Comparison of ENCODE assay signal across 20 cellular contexts in genomic region chrX:153777261-153778090, GRCh38. TPM values are rescaled to one million over a fixed set of nuclear protein-coding genes. Genes with fewer than 3 reads are reported as not detected.
DNase-seq lines count a peak whose midpoint lies in the region; ATAC-seq, FAIRE-seq and TF ChIP-seq lines count a peak whose summit lies in the region.
"Had no signal": no experiment of that assay in that cellular context is flagged by ENCODE, and none has a peak within 500 bp of the region (broad histone marks: within the 10 kb centered on the region; RNA-seq: fewer than 3 reads in every experiment).

No MANE protein-coding gene starts in this region.

- no peak overlapping the region for H3K9ac ChIP-seq in HepG2 (ENCODE audit: insufficient read depth, low read depth, low read length)
- no peak overlapping the region; the same call in 1 of the 2 replicates for H3K9ac ChIP-seq in PC-3 (ENCODE audit: low read length)

- CTCF ChIA-PET in HepG2 (lab: Yijun Ruan, JAX; ENCODE audit: low intra/inter-chr PET ratio, low total read pairs) (no interaction called here), PC-3 (lab: Charles Lee) (no interaction called here)

- no peaks in the 10 kb centered on the region for H3K9me3 Mint-ChIP-seq in activated naive CD8-positive, alpha-beta T cell treated with anti-CD3 and anti-CD28 coated beads, Interleukin-2, amount 50 U/mL, for 24 hours

- in situ Hi-C loops in HepG2 (cut with HindIII; ENCODE audit: extremely low pct_ligation_motif_present, low pct_unique_long_range_greater_than_20kb), result no loop called here

- no peaks in the 10 kb centered on the region for H3K9me3 ChIP-seq in right lobe of liver
- H3K9me3 ChIP-seq in HepG2 (ENCODE audit: low read length), result no peaks in the 10 kb centered on the region
- no peaks in the 10 kb centered on the region for H3K9me3 ChIP-seq in PC-3 (ENCODE audit: low read length)
- H3K9me3 ChIP-seq: SJCRH30 had no signal

- no peak overlapping the region for H3K4me2 ChIP-seq in HepG2 (ENCODE audit: low read depth, low read length)
- no peak overlapping the region for H3K4me2 ChIP-seq in PC-3 (ENCODE audit: low read length)

- H3K79me2 ChIP-seq in HepG2 (ENCODE audit: insufficient read depth, low read length), result no peaks in the 10 kb centered on the region
- no peaks in the 10 kb centered on the region for H3K79me2 ChIP-seq in PC-3 (ENCODE audit: low read length)

- H3K36me3 ChIP-seq in right lobe of liver (no peaks in the 10 kb centered on the region), HepG2 (replicated peaks in 1 of 2; ENCODE audit: control insufficient read depth in 1 of 2, insufficient read depth in 2 of 2, low read length in 2 of 2) (no peaks in the 10 kb centered on the region), PC-3 (ENCODE audit: low read depth, low read length) (peaks cover 2% of the 10 kb centered on the region; the same call in 1 of the 2 replicates)
- H3K36me3 ChIP-seq: SJCRH30 had no signal

- WGBS in right lobe of liver (ENCODE audit: insufficient coverage, low coverage, low lambda C conversion rate, missing lambda C conversion rate), result 62% methylated on average over 2 of the region's 34 CpGs
- WGBS in HepG2 (ENCODE audit: low lambda C conversion rate), result 97% methylated on average over 5 of the region's 34 CpGs

- H3K27ac Mint-ChIP-seq in activated naive CD8-positive, alpha-beta T cell treated with anti-CD3 and anti-CD28 coated beads, Interleukin-2, amount 50 U/mL, for 24 hours, result no peak overlapping the region

- H3K36me3 Mint-ChIP-seq in activated naive CD8-positive, alpha-beta T cell treated with anti-CD3 and anti-CD28 coated beads, Interleukin-2, amount 50 U/mL, for 24 hours (ENCODE audit: low read depth), result no peaks in the 10 kb centered on the region

- TF ChIP-seq RAD21 in HepG2 (CRISPR knock-in tag; IDR thresholded peaks at IDR 0.05), result no peak

- intact Hi-C loops in right lobe of liver (cut with DNase I), result no loop called here
- intact Hi-C loops in HepG2 (cut with micrococcal nuclease; ENCODE audit: unreplicated experiment), result no loop called here
- intact Hi-C loops in PC-3 (cut with micrococcal nuclease), result no loop called here
- intact Hi-C loops in left ventricle myocardium superior (cut with micrococcal nuclease), result no loop called here

- DNase-seq in right lobe of liver (peak in 2 of 3 donors; percentile 16 to 30), HepG2 (ENCODE audit: low spot score) (no peak), PC-3 (no peak), left ventricle myocardium superior (peak; percentile 22), superior temporal gyrus (ENCODE audit: extremely low spot score) (no peak)
- no peak for DNase-seq in activated naive CD8-positive, alpha-beta T cell treated with anti-CD3 and anti-CD28 coated beads, Interleukin-2, amount 50 U/mL, for 24 hours
- DNase-seq: COR-L47; DMS153; GF-D8; NCI-H1417; NCI-H187; NCI-H2107; NCI-H510A; NCI-H748 treated with DMSO at 0.1 percent for 48 hours; NK-92 treated with Interleukin-12 subunit alpha and Interleukin-12 subunit beta, amount 100 ng/mL, for 24 hours; SJCRH30 had no signal

- H3K9me2 ChIP-seq in PC-3 (replicated peaks; ENCODE audit: low read length), result no peaks in the 10 kb centered on the region

- H2AFZ ChIP-seq in HepG2 (ENCODE audit: low read length) (no peak overlapping the region), PC-3 (ENCODE audit: low read length) (no peak overlapping the region)

- ATAC-seq in right lobe of liver (no peak), HepG2 (no peak), PC-3 (no peak), left ventricle myocardium superior (no peak), GM19455 (IDR thresholded peaks at IDR 0.05; ENCODE audit: unreplicated experiment) (no peak)
- no peak for ATAC-seq in activated naive CD8-positive, alpha-beta T cell treated with anti-CD3 and anti-CD28 coated beads, Interleukin-2, amount 50 U/mL, for 24 hours

- no peak overlapping the region for H3K4me3 Mint-ChIP-seq in activated naive CD8-positive, alpha-beta T cell treated with anti-CD3 and anti-CD28 coated beads, Interleukin-2, amount 50 U/mL, for 24 hours

- H3K27ac ChIP-seq in right lobe of liver, result no peak overlapping the region
- no peak overlapping the region for H3K27ac ChIP-seq in HepG2 (ENCODE audit: extremely low read length, insufficient read depth, low read length)
- peak overlapping the region; percentile 67 for H3K27ac ChIP-seq in PC-3 (ENCODE audit: low read length)
- H3K27ac ChIP-seq: SJCRH30 had no signal

- TF ChIP-seq EP300 in HepG2 (IDR thresholded peaks at IDR 0.05; ENCODE audit: low read depth in 2 of 2, low read length in 2 of 2), result no peak
- no peak for TF ChIP-seq EP300 in HepG2 (CRISPR knock-in tag; IDR thresholded peaks at IDR 0.05; ENCODE audit: borderline replicate concordance)

- FAIRE-seq in HepG2 (lab: Jason Lieb, UNC), result no peak
- FAIRE-seq: GM18507, H1 had no signal

- no peaks in the 10 kb centered on the region for H3K27me3 ChIP-seq in right lobe of liver
- H3K27me3 ChIP-seq in HepG2 (ENCODE audit: control insufficient read depth in 1 of 2, insufficient read depth in 2 of 2, low read length in 2 of 2), result no peaks in the 10 kb centered on the region
- no peaks in the 10 kb centered on the region for H3K27me3 ChIP-seq in PC-3 (ENCODE audit: low read length)
- H3K27me3 ChIP-seq: SJCRH30 had no signal

- H3K27me3 Mint-ChIP-seq in activated naive CD8-positive, alpha-beta T cell treated with anti-CD3 and anti-CD28 coated beads, Interleukin-2, amount 50 U/mL, for 24 hours, result peaks cover 4% of the 10 kb centered on the region

- H3K4me3 ChIP-seq in right lobe of liver (no peak overlapping the region), HepG2 (replicated peaks in 1 of 3; ENCODE audit: insufficient read depth in 1 of 3, low read depth in 2 of 3, low read length in 3 of 3) (no peak overlapping the region), PC-3 (ENCODE audit: low read length) (no peak overlapping the region)
- H3K4me3 ChIP-seq: SJCRH30 had no signal

- no peaks in the 10 kb centered on the region for H3K4me1 Mint-ChIP-seq in activated naive CD8-positive, alpha-beta T cell treated with anti-CD3 and anti-CD28 coated beads, Interleukin-2, amount 50 U/mL, for 24 hours

- no peaks in the 10 kb centered on the region for H4K20me1 ChIP-seq in HepG2 (ENCODE audit: insufficient read depth, low read length)
- H4K20me1 ChIP-seq in PC-3 (ENCODE audit: low read length), result no peaks in the 10 kb centered on the region

- TF ChIP-seq CTCF in right lobe of liver (IDR thresholded peaks at IDR 0.05) (no peak), HepG2 (CRISPR knock-in tag; IDR thresholded peaks at IDR 0.05) (no peak), PC-3 (conservative IDR thresholded peaks at IDR 0.05; ENCODE audit: low read depth, low read length) (no peak)

- TF ChIP-seq POLR2A in right lobe of liver (IDR thresholded peaks at IDR 0.05) (no peak), HepG2 (IDR thresholded peaks at IDR 0.05; ENCODE audit: insufficient read depth in 1 of 2, low read depth in 2 of 2, low read length in 2 of 2) (no peak)

- BruUV-seq in HepG2 (replicated peaks; lab: Mats Ljungman, UMichigan) (no TSS peak), PC-3 (replicated peaks; lab: Mats Ljungman, UMichigan) (TSS peak; percentile 25)

- H3K4me1 ChIP-seq in right lobe of liver (no peaks in the 10 kb centered on the region), HepG2 (ENCODE audit: insufficient read depth, low read length) (no peaks in the 10 kb centered on the region), PC-3 (ENCODE audit: insufficient read depth, low read length) (no peaks in the 10 kb centered on the region)

- POLR2A ChIA-PET in HepG2 (lab: Yijun Ruan, JAX), result no interaction called here
- POLR2A ChIA-PET in PC-3 (lab: Charles Lee; ENCODE audit: unreplicated experiment), result no interaction called here

- no peaks in the 10 kb centered on the region for H3F3A ChIP-seq in PC-3 (ENCODE audit: low read length, unreplicated experiment)

RNA-seq across cellular contexts. Expression of gene SRPK3, which starts 3.4 kb away (rescaled TPM):
- not detected for total RNA-seq in right lobe of liver
- 0.22 TPM in 1 of 2 replicates, not detected in the other for total RNA-seq in HepG2 (2016; rRNA removed; fragmentation: Illumina TruSeq; extraction: Trizol)
- not detected in 2 replicates for total RNA-seq in HepG2 (2016; cell fraction: cytosol; rRNA removed; fragmentation: Illumina TruSeq; extraction: Trizol; ENCODE audit: low read depth)
- 0.09 TPM in 1 of 2 replicates, not detected in the other for total RNA-seq in HepG2 (2016; cell fraction: insoluble cytoplasmic fraction; rRNA removed; fragmentation: Illumina TruSeq; extraction: Trizol)
- 0.07 TPM in 1 of 2 replicates, not detected in the other for total RNA-seq in HepG2 (2016; cell fraction: membrane; rRNA removed; fragmentation: Illumina TruSeq; extraction: Trizol)
- total RNA-seq in HepG2 (2016; cell fraction: nucleus; rRNA removed; fragmentation: Illumina TruSeq; extraction: Trizol), result not detected in 2 replicates
- 0.10 and 0.30 TPM in 2 replicates for polyA plus RNA-seq in HepG2 (2011; rRNA removed)
- 0.03 and 0.13 TPM in 2 replicates for polyA plus RNA-seq in HepG2 (2011; cell fraction: cytosol; rRNA removed)
- polyA plus RNA-seq in HepG2 (2011; cell fraction: nucleus; rRNA removed), result 0.93 and 2.1 TPM in 2 replicates
- 0.07 and 0.15 TPM in 2 replicates for polyA plus RNA-seq in HepG2 (2012)
- polyA plus RNA-seq in HepG2 (2016; cell fraction: cytosol; fragmentation: Illumina TruSeq; extraction: Trizol; ENCODE audit: low read depth), result 0.16 and 0.37 TPM in 2 replicates
- not detected in 2 replicates for polyA plus RNA-seq in HepG2 (2016; cell fraction: insoluble cytoplasmic fraction; fragmentation: Illumina TruSeq; extraction: Trizol; ENCODE audit: low read depth)
- polyA plus RNA-seq in HepG2 (2016; cell fraction: membrane; fragmentation: Illumina TruSeq; extraction: Trizol; ENCODE audit: low read depth), result 0.14 TPM in 1 of 2 replicates, not detected in the other
- 0.57 TPM in 1 of 2 replicates, not detected in the other for polyA plus RNA-seq in HepG2 (2016; cell fraction: nucleus; fragmentation: Illumina TruSeq; extraction: Trizol; ENCODE audit: insufficient read depth, low read depth)
- polyA minus RNA-seq in HepG2 (2011; rRNA and poly(A)+ RNA removed; ENCODE audit: low replicate concordance), result 0.06 TPM in 1 of 2 replicates, not detected in the other
- polyA minus RNA-seq in HepG2 (2011; cell fraction: cytosol; rRNA and poly(A)+ RNA removed), result not detected in 2 replicates
- not detected in 2 replicates for polyA minus RNA-seq in HepG2 (2011; cell fraction: nucleus; rRNA and poly(A)+ RNA removed)
- 0.40 and 1.5 TPM in 2 replicates for total RNA-seq in PC-3 (2014; rRNA removed)
- 43.6 TPM for total RNA-seq in left ventricle myocardium superior
- total RNA-seq: H1, OCI-LY7 had no signal
- polyA plus RNA-seq: H1 had no signal

RNA-seq across cellular contexts. Expression of gene PLXNB3, which starts 13.4 kb away (rescaled TPM):
- total RNA-seq in right lobe of liver (1 to 10 TPM in 3 of 6 experiments, under 1 TPM in 3; 0.55 to 1.7 (median 0.94) TPM), HepG2 (2016; rRNA removed; fragmentation: Illumina TruSeq; extraction: Trizol) (1.2 and 3.0 TPM in 2 replicates), PC-3 (2014; rRNA removed) (27.3 and 43.5 TPM in 2 replicates), left ventricle myocardium superior (2.4 TPM)
- total RNA-seq in HepG2 (2016; cell fraction: cytosol; rRNA removed; fragmentation: Illumina TruSeq; extraction: Trizol; ENCODE audit: low read depth), result 0.20 and 0.62 TPM in 2 replicates
- 0.51 and 3.2 TPM in 2 replicates for total RNA-seq in HepG2 (2016; cell fraction: insoluble cytoplasmic fraction; rRNA removed; fragmentation: Illumina TruSeq; extraction: Trizol)
- total RNA-seq in HepG2 (2016; cell fraction: membrane; rRNA removed; fragmentation: Illumina TruSeq; extraction: Trizol), result 0.90 and 1.4 TPM in 2 replicates
- total RNA-seq in HepG2 (2016; cell fraction: nucleus; rRNA removed; fragmentation: Illumina TruSeq; extraction: Trizol), result 3.6 and 5.9 TPM in 2 replicates
- polyA plus RNA-seq in HepG2 (2011; rRNA removed), result 6.9 and 8.1 TPM in 2 replicates
- 2.0 and 3.8 TPM in 2 replicates for polyA plus RNA-seq in HepG2 (2011; cell fraction: cytosol; rRNA removed)
- polyA plus RNA-seq in HepG2 (2011; cell fraction: nucleus; rRNA removed), result 40.4 and 58.7 TPM in 2 replicates
- polyA plus RNA-seq in HepG2 (2012), result 3.4 and 5.7 TPM in 2 replicates
- 0.61 and 0.93 TPM in 2 replicates for polyA plus RNA-seq in HepG2 (2016; cell fraction: cytosol; fragmentation: Illumina TruSeq; extraction: Trizol; ENCODE audit: low read depth)
- 1.8 and 2.9 TPM in 2 replicates for polyA plus RNA-seq in HepG2 (2016; cell fraction: insoluble cytoplasmic fraction; fragmentation: Illumina TruSeq; extraction: Trizol; ENCODE audit: low read depth)
- 2.0 and 2.3 TPM in 2 replicates for polyA plus RNA-seq in HepG2 (2016; cell fraction: membrane; fragmentation: Illumina TruSeq; extraction: Trizol; ENCODE audit: low read depth)
- 20.2 and 27.0 TPM in 2 replicates for polyA plus RNA-seq in HepG2 (2016; cell fraction: nucleus; fragmentation: Illumina TruSeq; extraction: Trizol; ENCODE audit: insufficient read depth, low read depth)
- 0.68 and 8.0 TPM in 2 replicates for polyA minus RNA-seq in HepG2 (2011; rRNA and poly(A)+ RNA removed; ENCODE audit: low replicate concordance)
- 5.1 and 5.5 TPM in 2 replicates for polyA minus RNA-seq in HepG2 (2011; cell fraction: cytosol; rRNA and poly(A)+ RNA removed)
- polyA minus RNA-seq in HepG2 (2011; cell fraction: nucleus; rRNA and poly(A)+ RNA removed), result 5.0 and 6.8 TPM in 2 replicates
- total RNA-seq: OCI-LY7 had no signal

RNA-seq across cellular contexts. Expression of gene IDH3G, which starts 16.7 kb away (rescaled TPM):
- total RNA-seq in right lobe of liver, result 10 to 100 TPM; 19.4 to 70.1 (median 27.4) TPM
- total RNA-seq in HepG2 (2016; rRNA removed; fragmentation: Illumina TruSeq; extraction: Trizol), result 16.2 and 18.7 TPM in 2 replicates
- total RNA-seq in HepG2 (2016; cell fraction: cytosol; rRNA removed; fragmentation: Illumina TruSeq; extraction: Trizol; ENCODE audit: low read depth), result 13.0 and 13.1 TPM in 2 replicates
- total RNA-seq in HepG2 (2016; cell fraction: insoluble cytoplasmic fraction; rRNA removed; fragmentation: Illumina TruSeq; extraction: Trizol), result 17.8 and 20.1 TPM in 2 replicates
- total RNA-seq in HepG2 (2016; cell fraction: membrane; rRNA removed; fragmentation: Illumina TruSeq; extraction: Trizol), result 8.6 and 11.1 TPM in 2 replicates
- total RNA-seq in HepG2 (2016; cell fraction: nucleus; rRNA removed; fragmentation: Illumina TruSeq; extraction: Trizol), result 12.0 and 15.0 TPM in 2 replicates
- polyA plus RNA-seq in HepG2 (2011; rRNA removed), result 35.5 and 36.0 TPM in 2 replicates
- polyA plus RNA-seq in HepG2 (2011; cell fraction: cytosol; rRNA removed), result 26.8 and 43.0 TPM in 2 replicates
- polyA plus RNA-seq in HepG2 (2011; cell fraction: nucleus; rRNA removed), result 101 and 115 TPM in 2 replicates
- polyA plus RNA-seq in HepG2 (2012), result 19.4 and 20.6 TPM in 2 replicates
- polyA plus RNA-seq in HepG2 (2016; cell fraction: cytosol; fragmentation: Illumina TruSeq; extraction: Trizol; ENCODE audit: low read depth), result 11.0 and 12.1 TPM in 2 replicates
- polyA plus RNA-seq in HepG2 (2016; cell fraction: insoluble cytoplasmic fraction; fragmentation: Illumina TruSeq; extraction: Trizol; ENCODE audit: low read depth), result 24.4 and 28.5 TPM in 2 replicates
- 10.0 and 10.7 TPM in 2 replicates for polyA plus RNA-seq in HepG2 (2016; cell fraction: membrane; fragmentation: Illumina TruSeq; extraction: Trizol; ENCODE audit: low read depth)
- polyA plus RNA-seq in HepG2 (2016; cell fraction: nucleus; fragmentation: Illumina TruSeq; extraction: Trizol; ENCODE audit: insufficient read depth, low read depth), result 28.9 and 29.2 TPM in 2 replicates
- 56.4 and 152 TPM in 2 replicates for polyA minus RNA-seq in HepG2 (2011; rRNA and poly(A)+ RNA removed; ENCODE audit: low replicate concordance)
- polyA minus RNA-seq in HepG2 (2011; cell fraction: cytosol; rRNA and poly(A)+ RNA removed), result 11.8 and 17.8 TPM in 2 replicates
- 16.5 and 18.6 TPM in 2 replicates for polyA minus RNA-seq in HepG2 (2011; cell fraction: nucleus; rRNA and poly(A)+ RNA removed)
- total RNA-seq in PC-3 (2014; rRNA removed), result 88.6 and 104 TPM in 2 replicates
- total RNA-seq in left ventricle myocardium superior, result 81.2 TPM

RNA-seq across cellular contexts. Expression of gene SSR4, which starts 17.0 kb away (rescaled TPM):
- total RNA-seq in right lobe of liver (100 to 1,000 TPM; 150 to 221 (median 205) TPM), HepG2 (2016; rRNA removed; fragmentation: Illumina TruSeq; extraction: Trizol) (124 and 214 TPM in 2 replicates), PC-3 (2014; rRNA removed) (232 and 298 TPM in 2 replicates), left ventricle myocardium superior (145 TPM)
- total RNA-seq in HepG2 (2016; cell fraction: cytosol; rRNA removed; fragmentation: Illumina TruSeq; extraction: Trizol; ENCODE audit: low read depth), result 180 and 198 TPM in 2 replicates
- total RNA-seq in HepG2 (2016; cell fraction: insoluble cytoplasmic fraction; rRNA removed; fragmentation: Illumina TruSeq; extraction: Trizol), result 138 and 213 TPM in 2 replicates
- 175 and 187 TPM in 2 replicates for total RNA-seq in HepG2 (2016; cell fraction: membrane; rRNA removed; fragmentation: Illumina TruSeq; extraction: Trizol)
- 143 and 151 TPM in 2 replicates for total RNA-seq in HepG2 (2016; cell fraction: nucleus; rRNA removed; fragmentation: Illumina TruSeq; extraction: Trizol)
- 288 and 319 TPM in 2 replicates for polyA plus RNA-seq in HepG2 (2011; rRNA removed)
- 276 and 476 TPM in 2 replicates for polyA plus RNA-seq in HepG2 (2011; cell fraction: cytosol; rRNA removed)
- 234 and 252 TPM in 2 replicates for polyA plus RNA-seq in HepG2 (2011; cell fraction: nucleus; rRNA removed)
- 198 and 204 TPM in 2 replicates for polyA plus RNA-seq in HepG2 (2012)
- 201 and 218 TPM in 2 replicates for polyA plus RNA-seq in HepG2 (2016; cell fraction: cytosol; fragmentation: Illumina TruSeq; extraction: Trizol; ENCODE audit: low read depth)
- 141 and 145 TPM in 2 replicates for polyA plus RNA-seq in HepG2 (2016; cell fraction: insoluble cytoplasmic fraction; fragmentation: Illumina TruSeq; extraction: Trizol; ENCODE audit: low read depth)
- polyA plus RNA-seq in HepG2 (2016; cell fraction: membrane; fragmentation: Illumina TruSeq; extraction: Trizol; ENCODE audit: low read depth), result 192 and 200 TPM in 2 replicates
- 301 and 315 TPM in 2 replicates for polyA plus RNA-seq in HepG2 (2016; cell fraction: nucleus; fragmentation: Illumina TruSeq; extraction: Trizol; ENCODE audit: insufficient read depth, low read depth)
- 172 and 203 TPM in 2 replicates for polyA minus RNA-seq in HepG2 (2011; rRNA and poly(A)+ RNA removed; ENCODE audit: low replicate concordance)
- 187 and 225 TPM in 2 replicates for polyA minus RNA-seq in HepG2 (2011; cell fraction: cytosol; rRNA and poly(A)+ RNA removed)
- polyA minus RNA-seq in HepG2 (2011; cell fraction: nucleus; rRNA and poly(A)+ RNA removed), result 34.9 TPM in 2 replicates

RNA-seq across cellular contexts. Expression of gene ABCD1, which starts 52.8 kb away (rescaled TPM):
- total RNA-seq in right lobe of liver (10 to 100 TPM in 4 of 6 experiments, 1 to 10 TPM in 2; 8.0 to 20.8 (median 10.9) TPM), HepG2 (2016; rRNA removed; fragmentation: Illumina TruSeq; extraction: Trizol) (10.1 and 15.9 TPM in 2 replicates), PC-3 (2014; rRNA removed) (44.4 and 48.6 TPM in 2 replicates), left ventricle myocardium superior (16.5 TPM)
- 1.6 and 2.0 TPM in 2 replicates for total RNA-seq in HepG2 (2016; cell fraction: cytosol; rRNA removed; fragmentation: Illumina TruSeq; extraction: Trizol; ENCODE audit: low read depth)
- total RNA-seq in HepG2 (2016; cell fraction: insoluble cytoplasmic fraction; rRNA removed; fragmentation: Illumina TruSeq; extraction: Trizol), result 9.1 and 16.2 TPM in 2 replicates
- 5.1 and 7.8 TPM in 2 replicates for total RNA-seq in HepG2 (2016; cell fraction: membrane; rRNA removed; fragmentation: Illumina TruSeq; extraction: Trizol)
- total RNA-seq in HepG2 (2016; cell fraction: nucleus; rRNA removed; fragmentation: Illumina TruSeq; extraction: Trizol), result 14.6 and 18.2 TPM in 2 replicates
- 11.4 and 15.4 TPM in 2 replicates for polyA plus RNA-seq in HepG2 (2011; rRNA removed)
- 7.2 and 9.7 TPM in 2 replicates for polyA plus RNA-seq in HepG2 (2011; cell fraction: cytosol; rRNA removed)
- polyA plus RNA-seq in HepG2 (2011; cell fraction: nucleus; rRNA removed), result 50.2 and 59.9 TPM in 2 replicates
- 19.7 and 23.2 TPM in 2 replicates for polyA plus RNA-seq in HepG2 (2012)
- polyA plus RNA-seq in HepG2 (2016; cell fraction: cytosol; fragmentation: Illumina TruSeq; extraction: Trizol; ENCODE audit: low read depth), result 2.1 and 2.2 TPM in 2 replicates
- 8.6 and 12.6 TPM in 2 replicates for polyA plus RNA-seq in HepG2 (2016; cell fraction: insoluble cytoplasmic fraction; fragmentation: Illumina TruSeq; extraction: Trizol; ENCODE audit: low read depth)
- 4.3 and 5.1 TPM in 2 replicates for polyA plus RNA-seq in HepG2 (2016; cell fraction: membrane; fragmentation: Illumina TruSeq; extraction: Trizol; ENCODE audit: low read depth)
- 34.6 and 36.9 TPM in 2 replicates for polyA plus RNA-seq in HepG2 (2016; cell fraction: nucleus; fragmentation: Illumina TruSeq; extraction: Trizol; ENCODE audit: insufficient read depth, low read depth)
- polyA minus RNA-seq in HepG2 (2011; rRNA and poly(A)+ RNA removed; ENCODE audit: low replicate concordance), result 25.4 and 48.9 TPM in 2 replicates
- polyA minus RNA-seq in HepG2 (2011; cell fraction: cytosol; rRNA and poly(A)+ RNA removed), result 19.4 and 20.9 TPM in 2 replicates
- polyA minus RNA-seq in HepG2 (2011; cell fraction: nucleus; rRNA and poly(A)+ RNA removed), result 25.5 and 30.1 TPM in 2 replicates

Comparison
In these comparisons a context has a peak if more than half of its experiments do, and no peak if none do; other contexts are left out.
1. DNase-seq: peak in right lobe of liver (2 of 3) and left ventricle myocardium superior (single experiment); none in HepG2 (single experiment), PC-3 (single experiment), superior temporal gyrus (single experiment) and activated naive CD8-positive, alpha-beta T cell treated with anti-CD3 and anti-CD28 coated beads, Interleukin-2, amount 50 U/mL, for 24 hours (single experiment).
2. RNA of gene SRPK3, which starts 3.4 kb away (total RNA-seq): 43.6 TPM in left ventricle myocardium superior (single experiment); 0.40 to 1.5 TPM in PC-3, 0.07 to 0.22 TPM in HepG2 and not detected in right lobe of liver; every median in the first group is over 10 times any median in the second.